8 cellular contexts compared by ENCODE assay signal in the genomic region with DNA sequence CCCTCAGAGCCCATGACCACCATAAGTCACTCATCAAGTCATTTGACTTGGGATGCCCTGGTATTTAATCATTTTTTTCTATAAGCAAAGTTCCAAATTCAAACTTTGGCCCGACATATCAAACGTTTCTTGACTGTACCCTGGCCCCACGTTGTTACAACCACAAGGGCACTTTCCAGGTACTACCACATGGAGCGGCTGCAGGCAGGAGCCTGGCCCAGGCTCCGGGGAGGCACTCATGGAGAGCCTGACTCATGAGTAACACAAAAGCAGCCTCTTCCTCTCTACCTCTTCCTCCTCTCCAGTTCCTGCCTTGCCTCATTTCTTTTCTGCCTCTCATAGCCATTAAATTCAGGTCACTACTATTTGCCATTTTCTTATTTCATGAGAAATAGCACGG.
DNase-seq lines count a peak whose midpoint lies in the region; ATAC-seq and TF ChIP-seq lines count a peak whose summit lies in the region.
"Not testable (repeated sequence)": the region's sequence is repeated elsewhere in the genome, so short reads cannot be mapped to it uniquely, and the experiment has no call there.

No MANE protein-coding gene starts in this region.

- not testable (repeated sequence) for H3K4me2 ChIP-seq in IMR-90 (ENCODE audit: low read depth, low read length)

- not testable (repeated sequence) for H3K4me3 ChIP-seq in IMR-90 (ENCODE audit: insufficient read depth, low read depth, low read length); fibroblast of mammary gland (ENCODE audit: control insufficient read depth, low read depth, low read length); mucosa of descending colon

- not testable (repeated sequence) for H2AK5ac ChIP-seq in IMR-90 (ENCODE audit: low read depth, low read length)

- TF ChIP-seq RAD21 in IMR-90 (IDR thresholded peaks at IDR 0.05; ENCODE audit: low read length): not testable (repeated sequence)

- H4K5ac ChIP-seq in IMR-90 (ENCODE audit: low read depth, low read length): not testable (repeated sequence)

- H4K20me1 ChIP-seq in IMR-90 (ENCODE audit: insufficient read depth, low read length): not testable (repeated sequence)

- H3K9me3 Mint-ChIP-seq in activated CD8-positive, alpha-beta T cell treated with anti-CD3 and anti-CD28 coated beads for 36 hours; activated naive CD8-positive, alpha-beta T cell treated with anti-CD3 and anti-CD28 coated beads, Interleukin-2, amount 10 ng/mL, durations not matched to agents 7 days and 5 days: not testable (repeated sequence)

- not testable (repeated sequence) for H3K27me3 Mint-ChIP-seq in activated CD8-positive, alpha-beta T cell treated with anti-CD3 and anti-CD28 coated beads for 36 hours; activated naive CD8-positive, alpha-beta T cell treated with anti-CD3 and anti-CD28 coated beads, Interleukin-2, amount 10 ng/mL, durations not matched to agents 7 days and 5 days

- not testable (repeated sequence) for H3K36me3 ChIP-seq in IMR-90 (ENCODE audit: control insufficient read depth, insufficient read depth, low read length); mucosa of descending colon (ENCODE audit: low read depth)

- not testable (repeated sequence) for H2AFZ ChIP-seq in IMR-90 (replicated peaks; ENCODE audit: low read length, poor library complexity)

- 33% methylated on average over 4 of the region's 6 CpGs; no CpG with 5 or more reads in 1 of the 2 experiments for WGBS in IMR-90 (ENCODE audit: extremely low coverage in 2 of 2, insufficient read length in 1 of 2), 2 experiments

- not testable (repeated sequence) for H2BK5ac ChIP-seq in IMR-90 (ENCODE audit: low read depth, low read length, poor library complexity, severe bottlenecking)

- not testable (repeated sequence) for H3K4ac ChIP-seq in IMR-90 (ENCODE audit: low read depth, low read length)

- H3K56ac ChIP-seq in IMR-90 (ENCODE audit: extremely low read depth, insufficient read depth, low read length): not testable (repeated sequence)

- H3K9me1 ChIP-seq in IMR-90 (ENCODE audit: insufficient read depth, low read length): not testable (repeated sequence)

- H3K23ac ChIP-seq in IMR-90 (ENCODE audit: low read depth, low read length): not testable (repeated sequence)

- H2BK120ac ChIP-seq in IMR-90 (ENCODE audit: low read depth, low read length): not testable (repeated sequence)

- H4K8ac ChIP-seq in IMR-90 (ENCODE audit: low read depth in 2 of 2, low read length in 2 of 2): not testable (repeated sequence)

- H2BK15ac ChIP-seq in IMR-90 (ENCODE audit: low read depth, low read length): not testable (repeated sequence)

- not testable (repeated sequence) for BruUV-seq in IMR-90 (replicated peaks; lab: Mats Ljungman, UMichigan)

- H4K91ac ChIP-seq in IMR-90 (ENCODE audit: insufficient read depth, low read depth, low read length): not testable (repeated sequence)

- in situ Hi-C loops in IMR-90 (cut with MboI; ENCODE audit: low sequenced_read_pairs): not testable (repeated sequence)

- CTCF ChIA-PET in IMR-90 (lab: Yijun Ruan, JAX); activated CD8-positive, alpha-beta T cell treated with anti-CD3 and anti-CD28 coated beads for 36 hours (lab: Charles Lee): not testable (repeated sequence)

- not testable (repeated sequence) for TF ChIP-seq CTCF in IMR-90 (conservative IDR thresholded peaks at IDR 0.05; ENCODE audit: low read depth, low read length); activated CD8-positive, alpha-beta T cell treated with anti-CD3 and anti-CD28 coated beads for 36 hours (IDR thresholded peaks at IDR 0.05); mucosa of descending colon (IDR thresholded peaks at IDR 0.05)
- peak; percentile 5 for TF ChIP-seq CTCF in fibroblast of mammary gland (conservative IDR thresholded peaks at IDR 0.05; ENCODE audit: control insufficient read depth, insufficient read depth, low read depth, low read length)

- not testable (repeated sequence) for H3K4me3 Mint-ChIP-seq in activated CD8-positive, alpha-beta T cell treated with anti-CD3 and anti-CD28 coated beads for 36 hours; activated naive CD8-positive, alpha-beta T cell treated with anti-CD3 and anti-CD28 coated beads, Interleukin-2, amount 10 ng/mL, durations not matched to agents 7 days and 5 days

- H3K9ac ChIP-seq in IMR-90 (ENCODE audit: low read depth, low read length): not testable (repeated sequence)

- H3K79me1 ChIP-seq in IMR-90 (ENCODE audit: low read depth in 1 of 2, low read length in 2 of 2): not testable (repeated sequence)

- dilution Hi-C loops in IMR-90 (cut with HindIII; ENCODE audit: low sequenced_read_pairs, unreplicated experiment): not testable (repeated sequence)

- H3K9me3 ChIP-seq in IMR-90 (ENCODE audit: control insufficient read depth, insufficient read depth, low read length); mucosa of descending colon: not testable (repeated sequence)

- not testable (repeated sequence) for H3K27ac ChIP-seq in IMR-90 (ENCODE audit: insufficient read depth, low read length)

- H3K27me3 ChIP-seq in IMR-90 (ENCODE audit: control insufficient read depth, insufficient read depth, low read length): not testable (repeated sequence)

- not testable (repeated sequence) for ATAC-seq in IMR-90 (ENCODE audit: low read depth)
- ATAC-seq in activated CD8-positive, alpha-beta T cell treated with anti-CD3 and anti-CD28 coated beads for 36 hours: peak; percentile 49
- peak; percentile 74 for ATAC-seq in activated naive CD8-positive, alpha-beta T cell treated with anti-CD3 and anti-CD28 coated beads, Interleukin-2, amount 10 ng/mL, durations not matched to agents 7 days and 5 days (ENCODE audit: low read depth)
- peak; percentile 28 for ATAC-seq in mucosa of descending colon

- H2BK20ac ChIP-seq in IMR-90 (ENCODE audit: low read depth, low read length): not testable (repeated sequence)

- not testable (repeated sequence) for H3K4me1 Mint-ChIP-seq in activated CD8-positive, alpha-beta T cell treated with anti-CD3 and anti-CD28 coated beads for 36 hours (ENCODE audit: low read depth); activated naive CD8-positive, alpha-beta T cell treated with anti-CD3 and anti-CD28 coated beads, Interleukin-2, amount 10 ng/mL, durations not matched to agents 7 days and 5 days

- H2AK9ac ChIP-seq in IMR-90 (replicated peaks; ENCODE audit: low read depth, low read length, poor library complexity): not testable (repeated sequence)

- POLR2A ChIA-PET in IMR-90 (lab: Charles Lee; ENCODE audit: unreplicated experiment); activated CD8-positive, alpha-beta T cell treated with anti-CD3 and anti-CD28 coated beads for 36 hours (lab: Charles Lee); activated naive CD8-positive, alpha-beta T cell treated with anti-CD3 and anti-CD28 coated beads, Interleukin-2, amount 10 ng/mL, durations not matched to agents 7 days and 5 days (lab: Charles Lee): not testable (repeated sequence)

- H3K4me1 ChIP-seq in IMR-90 (ENCODE audit: control insufficient read depth, insufficient read depth, low read length); mucosa of descending colon (ENCODE audit: low read depth): not testable (repeated sequence)

- not testable (repeated sequence) for H3K36me3 Mint-ChIP-seq in activated CD8-positive, alpha-beta T cell treated with anti-CD3 and anti-CD28 coated beads for 36 hours (ENCODE audit: low read depth); activated naive CD8-positive, alpha-beta T cell treated with anti-CD3 and anti-CD28 coated beads, Interleukin-2, amount 10 ng/mL, durations not matched to agents 7 days and 5 days

- DNase-seq in EH (ENCODE audit: low read depth) (peak; percentile 19), IMR-90 (peak; percentile 0), SKM-1 treated with dmso at 0.1 percent for 144 hours (lab: John Stamatoyannopoulos, UW; ENCODE audit: unreplicated experiment) (peak; percentile 3), fibroblast of mammary gland (ENCODE audit: low read depth) (peak; percentile 31), mucosa of descending colon (peak in 1 of 3 donors; percentile 4)
- DNase-seq in activated CD8-positive, alpha-beta T cell treated with anti-CD3 and anti-CD28 coated beads for 36 hours; activated naive CD8-positive, alpha-beta T cell treated with anti-CD3 and anti-CD28 coated beads, Interleukin-2, amount 10 ng/mL, durations not matched to agents 7 days and 5 days: not testable (repeated sequence)
- peak; percentile 33 for DNase-seq in stimulated activated CD8-positive, alpha-beta memory T cell treated with anti-CD3 and anti-CD28 coated beads, Interleukin-4, amount 100 ng/mL, for 48 hours

- TF ChIP-seq POLR2A in IMR-90 (IDR thresholded peaks at IDR 0.05; ENCODE audit: low read depth, low read length): not testable (repeated sequence)

- not testable (repeated sequence) for H3K18ac ChIP-seq in IMR-90 (ENCODE audit: low read depth, low read length)

- intact Hi-C loops in IMR-90 (cut with micrococcal nuclease); activated CD8-positive, alpha-beta T cell treated with anti-CD3 and anti-CD28 coated beads for 36 hours (cut with micrococcal nuclease); mucosa of descending colon (cut with DNase I, micrococcal nuclease): not testable (repeated sequence)

- not testable (repeated sequence) for H3K27ac Mint-ChIP-seq in activated CD8-positive, alpha-beta T cell treated with anti-CD3 and anti-CD28 coated beads for 36 hours; activated naive CD8-positive, alpha-beta T cell treated with anti-CD3 and anti-CD28 coated beads, Interleukin-2, amount 10 ng/mL, durations not matched to agents 7 days and 5 days

- not testable (repeated sequence) for H3K14ac ChIP-seq in IMR-90 (replicated peaks; ENCODE audit: low read depth, low read length)
